Comparison of ENCODE assay signal across 13 cellular contexts in the genomic region with DNA sequence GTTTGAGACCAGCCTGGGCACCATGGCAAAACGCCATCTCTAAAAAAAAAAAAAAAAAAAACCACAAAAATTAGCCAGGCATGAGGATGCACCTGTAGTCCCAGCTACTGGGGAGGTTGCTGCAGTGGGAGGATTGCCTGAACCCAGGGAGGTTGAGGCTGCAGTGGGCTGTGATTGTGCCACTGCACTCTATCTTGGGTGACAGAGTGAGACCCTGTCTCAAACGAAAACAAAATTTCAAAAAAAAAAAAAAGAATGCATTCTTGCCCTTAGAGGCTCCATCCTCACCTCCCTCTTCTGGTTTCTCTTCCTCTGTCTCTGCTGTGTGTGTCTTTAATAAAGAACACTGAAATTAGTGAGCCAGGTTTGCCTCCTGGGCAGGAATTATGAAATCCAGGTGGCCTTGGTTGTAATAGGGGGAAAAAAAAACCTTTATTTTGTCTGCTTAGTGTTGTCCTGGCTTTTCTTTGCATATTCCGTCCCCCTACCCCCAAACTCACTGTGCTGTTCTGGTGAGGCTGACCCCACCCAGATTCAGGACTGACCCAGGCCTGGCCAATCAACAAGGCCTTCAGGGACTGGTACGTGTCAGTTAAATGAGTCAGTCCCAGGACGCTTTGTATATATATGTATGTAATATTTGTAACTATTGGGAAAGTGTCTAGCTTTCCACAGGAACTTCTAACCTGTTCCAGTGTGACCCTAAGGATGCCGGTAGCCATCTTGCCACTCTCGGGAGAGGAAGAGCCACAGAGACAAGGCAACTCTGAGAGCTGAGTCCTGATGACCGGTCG.
DNase-seq lines count a peak whose midpoint lies in the region; ATAC-seq and TF ChIP-seq lines count a peak whose summit lies in the region.
"Had no signal": no experiment of that assay in that cellular context is flagged by ENCODE, and none has a peak within 500 bp of the region (broad histone marks: within the 10 kb centered on the region; RNA-seq: fewer than 3 reads in every experiment).

No MANE protein-coding gene starts in this region.

- no peaks in the 10 kb centered on the region for H3K9me3 Mint-ChIP-seq in activated naive CD8-positive, alpha-beta T cell (ENCODE audit: low read depth)
- no peaks in the 10 kb centered on the region for H3K9me3 Mint-ChIP-seq in activated naive CD8-positive, alpha-beta T cell treated with anti-CD3 and anti-CD28 coated beads, Interleukin-2, amount 50 U/mL, for 24 hours
- H3K9me3 Mint-ChIP-seq in activated T-helper 17 cell treated with anti-CD3 and anti-CD28 coated beads, Interleukin-2, amount 50 U/mL, for 72 hours: no peaks in the 10 kb centered on the region

- H3K4me3 ChIP-seq in PC-9 (peak overlapping the region; percentile 58), esophagus squamous epithelium (no peak overlapping the region), suprapubic skin (no peak overlapping the region)

- intact Hi-C loops in PC-9 (cut with micrococcal nuclease; ENCODE audit: unreplicated experiment) (no loop called here), esophagus squamous epithelium (cut with DNase I) (no loop called here)

- ATAC-seq in activated naive CD8-positive, alpha-beta T cell treated with anti-CD3 and anti-CD28 coated beads, Interleukin-2, amount 50 U/mL, for 24 hours: no peak
- ATAC-seq in HG02571 (IDR thresholded peaks at IDR 0.05; ENCODE audit: unreplicated experiment): no peak
- ATAC-seq in activated T-helper 17 cell treated with anti-CD3 and anti-CD28 coated beads, Interleukin-2, amount 50 U/mL, for 72 hours (replicated peaks): no peak

- H3K9me3 ChIP-seq in PC-9 (ENCODE audit: insufficient read depth, low read depth) (no peaks in the 10 kb centered on the region), esophagus squamous epithelium (no peaks in the 10 kb centered on the region), suprapubic skin (no peaks in the 10 kb centered on the region)

- POLR2A ChIA-PET in PC-9 (lab: Charles Lee; ENCODE audit: unreplicated experiment): interaction anchor here (0.6 to 1.2 kb wide), 5 partner anchors 36 to 147 kb away, joined by 3 to 28 read pairs (median 5); no protein-coding TSS in a partner anchor

- TF ChIP-seq POLR2A in esophagus squamous epithelium (IDR thresholded peaks at IDR 0.05) (no peak), suprapubic skin (IDR thresholded peaks at IDR 0.05) (no peak)

- no peaks in the 10 kb centered on the region for H3K27me3 ChIP-seq in PC-9 (ENCODE audit: insufficient read depth, low read depth)
- H3K27me3 ChIP-seq in esophagus squamous epithelium: no peaks in the 10 kb centered on the region
- no peaks in the 10 kb centered on the region for H3K27me3 ChIP-seq in suprapubic skin

- peaks cover 78% of the 10 kb centered on the region for H3K4me1 ChIP-seq in PC-9 (replicated peaks; ENCODE audit: insufficient read depth)
- H3K4me1 ChIP-seq in esophagus squamous epithelium: peaks cover 13 to 60% (median 16%) of the 10 kb centered on the region in 3 donors
- peaks cover 51% of the 10 kb centered on the region for H3K4me1 ChIP-seq in suprapubic skin

- peaks cover 15% of the 10 kb centered on the region for H3K36me3 Mint-ChIP-seq in activated naive CD8-positive, alpha-beta T cell
- peaks cover 16% of the 10 kb centered on the region for H3K36me3 Mint-ChIP-seq in activated naive CD8-positive, alpha-beta T cell treated with anti-CD3 and anti-CD28 coated beads, Interleukin-2, amount 50 U/mL, for 24 hours (ENCODE audit: low read depth)
- H3K36me3 Mint-ChIP-seq in activated T-helper 17 cell treated with anti-CD3 and anti-CD28 coated beads, Interleukin-2, amount 50 U/mL, for 72 hours (ENCODE audit: low read depth): peaks cover 92% of the 10 kb centered on the region

- H4K20me1 ChIP-seq in PC-9 (ENCODE audit: insufficient read depth): no peaks in the 10 kb centered on the region

- peak overlapping the region; percentile 67; the same call in 1 of the 2 replicates for H2AFZ ChIP-seq in PC-9

- 72 to 73% methylated on average over 8 to 9 of the region's 9 CpGs for WGBS in esophagus squamous epithelium, 2 donors
- WGBS in suprapubic skin: 80% methylated on average over 9 of the region's 9 CpGs

- H3K27ac ChIP-seq in PC-9 (peak overlapping the region; percentile 100), esophagus squamous epithelium (peak overlapping the region; percentile 41 to 95 (median 86)), suprapubic skin (peak overlapping the region; percentile 71)

- peak overlapping the region; percentile 95 for H3K4me2 ChIP-seq in PC-9

- peaks cover 55% of the 10 kb centered on the region for H3F3A ChIP-seq in PC-9 (ENCODE audit: insufficient read depth, low read depth)

- H3K27me3 Mint-ChIP-seq in activated naive CD8-positive, alpha-beta T cell: no peaks in the 10 kb centered on the region
- H3K27me3 Mint-ChIP-seq in activated naive CD8-positive, alpha-beta T cell treated with anti-CD3 and anti-CD28 coated beads, Interleukin-2, amount 50 U/mL, for 24 hours: no peaks in the 10 kb centered on the region
- H3K27me3 Mint-ChIP-seq in activated T-helper 17 cell treated with anti-CD3 and anti-CD28 coated beads, Interleukin-2, amount 50 U/mL, for 72 hours: no peaks in the 10 kb centered on the region

- no peak overlapping the region for H3K4me3 Mint-ChIP-seq in activated naive CD8-positive, alpha-beta T cell
- H3K4me3 Mint-ChIP-seq in activated naive CD8-positive, alpha-beta T cell treated with anti-CD3 and anti-CD28 coated beads, Interleukin-2, amount 50 U/mL, for 24 hours: no peak overlapping the region
- no peak overlapping the region for H3K4me3 Mint-ChIP-seq in activated T-helper 17 cell treated with anti-CD3 and anti-CD28 coated beads, Interleukin-2, amount 50 U/mL, for 72 hours

- TSS peak; percentile 35 for BruUV-seq in PC-9 (replicated peaks; lab: Mats Ljungman, UMichigan)

- no peak for DNase-seq in activated naive CD8-positive, alpha-beta T cell treated with anti-CD3 and anti-CD28 coated beads, Interleukin-2, amount 50 U/mL, for 24 hours
- DNase-seq in PC-9 (peak; percentile 81 to 98), esophagus squamous epithelium (lab: John Stamatoyannopoulos, UW) (no peak), suprapubic skin (ENCODE audit: low spot score in 2 of 2) (no peak), NCI-H2107 (lab: John Stamatoyannopoulos, UW) (no peak)
- DNase-seq: activated CD4-positive, alpha-beta T cell treated with anti-CD3 and anti-CD28 coated beads, Interleukin-2, amount 50 U/mL, for 48 hours; activated naive CD4-positive, alpha-beta T cell; caudate nucleus; NCI-H2081; T1000 had no signal

- peaks cover 12% of the 10 kb centered on the region; the same call in 1 of the 2 replicates for H3K79me2 ChIP-seq in PC-9 (ENCODE audit: low read depth)

- peak overlapping the region; percentile 58 for H3K27ac Mint-ChIP-seq in activated naive CD8-positive, alpha-beta T cell
- H3K27ac Mint-ChIP-seq in activated naive CD8-positive, alpha-beta T cell treated with anti-CD3 and anti-CD28 coated beads, Interleukin-2, amount 50 U/mL, for 24 hours: no peak overlapping the region
- H3K27ac Mint-ChIP-seq in activated T-helper 17 cell treated with anti-CD3 and anti-CD28 coated beads, Interleukin-2, amount 50 U/mL, for 72 hours: no peak overlapping the region

- H3K4me1 Mint-ChIP-seq in activated naive CD8-positive, alpha-beta T cell (ENCODE audit: low read depth): peaks cover 9% of the 10 kb centered on the region
- peaks cover 19% of the 10 kb centered on the region for H3K4me1 Mint-ChIP-seq in activated naive CD8-positive, alpha-beta T cell treated with anti-CD3 and anti-CD28 coated beads, Interleukin-2, amount 50 U/mL, for 24 hours
- peaks cover 27% of the 10 kb centered on the region for H3K4me1 Mint-ChIP-seq in activated T-helper 17 cell treated with anti-CD3 and anti-CD28 coated beads, Interleukin-2, amount 50 U/mL, for 72 hours

- H3K9me2 ChIP-seq in PC-9 (ENCODE audit: insufficient read depth): no peaks in the 10 kb centered on the region

- H3K36me3 ChIP-seq in PC-9 (ENCODE audit: low read depth) (no peaks in the 10 kb centered on the region), esophagus squamous epithelium (no peaks in the 10 kb centered on the region), suprapubic skin (no peaks in the 10 kb centered on the region)

- CTCF ChIA-PET in PC-9 (lab: Charles Lee): interaction anchor here (0.7 to 0.8 kb wide), 4 partner anchors 36 to 132 kb away, joined by 4 to 8 read pairs (median 6); no protein-coding TSS in a partner anchor

- TF ChIP-seq CTCF in PC-9 (conservative IDR thresholded peaks at IDR 0.05) (no peak), esophagus squamous epithelium (IDR thresholded peaks at IDR 0.05) (no peak), suprapubic skin (IDR thresholded peaks at IDR 0.05) (no peak)

- no peak for TF ChIP-seq EP300 in suprapubic skin (IDR thresholded peaks at IDR 0.05)

Comparison
In these comparisons a context has a peak if more than half of its experiments do, and no peak if none do; other contexts are left out.
1. DNase-seq: peak in PC-9 (2 of 2); none in activated naive CD8-positive, alpha-beta T cell treated with anti-CD3 and anti-CD28 coated beads, Interleukin-2, amount 50 U/mL, for 24 hours (single experiment), esophagus squamous epithelium (single experiment), suprapubic skin (0 of 2) and NCI-H2107 (single experiment).
2. Peak in every context shown above with its lines, with median percentiles within 50 percentile points of each other: H3K27ac ChIP-seq.